ENCODE assay signal across 27 cellular contexts in the genomic region with DNA sequence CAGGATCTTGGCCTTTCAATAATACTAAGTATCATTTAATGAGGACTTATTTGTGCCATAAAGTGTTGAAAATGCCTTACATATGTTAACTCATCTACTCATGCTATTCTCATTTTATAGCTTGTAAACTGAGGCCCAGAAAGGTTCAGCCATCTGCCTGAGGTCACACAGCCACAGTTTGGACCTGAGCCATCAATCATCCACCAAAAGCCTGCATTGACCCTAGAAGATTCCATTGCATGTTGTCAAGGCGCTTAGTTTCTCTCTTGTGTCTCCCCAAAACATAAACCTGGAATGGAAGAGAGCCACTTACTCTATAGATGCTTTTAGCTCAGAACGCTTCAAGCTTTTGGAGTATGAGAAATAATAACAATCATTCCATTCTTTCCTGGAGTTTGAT.
"Had no signal": no experiment of that assay in that cellular context is flagged by ENCODE, and none has a peak within 500 bp of the region (broad histone marks: within the 10 kb centered on the region; RNA-seq: fewer than 3 reads in every experiment).

No MANE protein-coding gene starts in this region.

- H3K9me3 ChIP-seq: stomach, suprapubic skin, testis, thoracic aorta, thyroid gland, tibial artery, tibial nerve, transverse colon, upper lobe of left lung, upper lobe of right lung, uterus, vagina had no signal

- ATAC-seq: stimulated activated effector memory CD8-positive, alpha-beta T cell treated with anti-CD3 and anti-CD28 coated beads, Interleukin-12 subunit alpha, Interleukin-12 subunit beta, amount 100 ng/mL, for 72 hours; stimulated activated memory B cell treated with anti-CD40 and anti-IgM and Interleukin-4, amounts not matched to agents 10 μg/mL and 1 μg/mL and 100 μg/mL, for 72 hours; stimulated activated naive B cell treated with anti-CD40 and anti-IgM and Interleukin-4, amounts not matched to agents 10 μg/mL and 1 μg/mL and 100 μg/mL, for 72 hours; stimulated activated naive CD8-positive, alpha-beta T cell treated with anti-CD3 and anti-CD28 coated beads, Interleukin-15, amount 100 ng/mL, for 72 hours; stimulated activated naive CD8-positive, alpha-beta T cell treated with anti-CD3 and anti-CD28 coated beads, Interleukin-15, Interleukin-2, amounts not matched to agents 100 U/mL and 50 U/mL, for 24 hours; upper lobe of right lung had no signal

- DNase-seq: stimulated activated CD4-positive, alpha-beta T cell treated with anti-CD3 and anti-CD28 coated beads, Interleukin-2, amount 100 ng/mL, for 48 hours; stimulated activated CD4-positive, alpha-beta T cell treated with anti-CD3 and anti-CD28 coated beads, Interleukin-4, amount 100 ng/mL, for 1 hour; stimulated activated CD4-positive, alpha-beta T cell treated with anti-CD3 and anti-CD28 coated beads, Interleukin-4, amount 100 ng/mL, for 24 hours; stimulated activated CD4-positive, alpha-beta T cell treated with anti-CD3 and anti-CD28 coated beads, Interleukin-4, amount 100 ng/mL, for 4 hours; stimulated activated CD8-positive, alpha-beta memory T cell treated with anti-CD3 and anti-CD28 coated beads, Interleukin-4, amount 100 ng/mL, for 48 hours; stimulated activated naive B cell treated with anti-CD40 and anti-IgM and Interleukin-4, amounts not matched to agents 10 μg/mL and 1 μg/mL and 100 μg/mL, for 72 hours; stimulated activated naive CD4-positive, alpha-beta T cell; stimulated activated naive CD4-positive, alpha-beta T cell treated with Interleukin-2 at 50 U/mL for 16 hours; stimulated activated naive CD8-positive, alpha-beta T cell treated with anti-CD3 and anti-CD28 coated beads, Interleukin-15, amount 100 ng/mL, for 72 hours; stimulated activated naive CD8-positive, alpha-beta T cell treated with anti-CD3 and anti-CD28 coated beads, Interleukin-15, Interleukin-2, amounts not matched to agents 100 U/mL and 50 U/mL, for 24 hours; stomach; substantia nigra; testis; thyroid gland; tibial artery; transverse colon; trophoblast cell; upper lobe of left lung; upper lobe of right lung; uterus had no signal

- H3K27ac ChIP-seq: stomach, suprapubic skin, testis, thoracic aorta, thyroid gland, tibial artery, tibial nerve, transverse colon, upper lobe of left lung, upper lobe of right lung, uterus, vagina had no signal

- H3K4me1 ChIP-seq: suprapubic skin, testis, thyroid gland, tibial nerve, upper lobe of left lung, upper lobe of right lung, uterus, vagina had no signal

- H3K36me3 ChIP-seq: stomach, suprapubic skin, thoracic aorta, thyroid gland, tibial artery, tibial nerve, transverse colon, upper lobe of left lung, upper lobe of right lung, uterus, vagina had no signal

- H3K27me3 ChIP-seq: stomach, suprapubic skin, testis, thyroid gland, tibial artery, tibial nerve, transverse colon, upper lobe of left lung, upper lobe of right lung, uterus, vagina had no signal

- FAIRE-seq: urothelium cell line had no signal

- H3K4me3 ChIP-seq: stomach, suprapubic skin, testis, thoracic aorta, thyroid gland, tibial artery, tibial nerve, transverse colon, upper lobe of left lung, upper lobe of right lung, uterus, vagina had no signal
